In genomic region chr13:96090240-96091101, GRCh38 we compare ENCODE assay signal across 8 cellular contexts. TPM values are rescaled to one million over a fixed set of nuclear protein-coding genes. Genes with fewer than 3 reads are reported as not detected.
A peak's percentile ranks its signal among the peaks of the same experiment; 100 is the strongest.
DNase-seq lines count a peak whose midpoint lies in the region; ATAC-seq and TF ChIP-seq lines count a peak whose summit lies in the region.

No MANE protein-coding gene starts in this region.

- intact Hi-C loops in breast epithelium (cut with DNase I; ENCODE audit: low total_unique reads): no loop called here
- intact Hi-C loops in left colon (cut with DNase I, micrococcal nuclease): no loop called here
- intact Hi-C loops in vagina (cut with DNase I): no loop called here

- TF ChIP-seq POLR2A in breast epithelium (IDR thresholded peaks at IDR 0.05) (no peak), vagina (IDR thresholded peaks at IDR 0.05) (no peak)

- peak; percentile 26 for ATAC-seq in left colon

- no peak for TF ChIP-seq CTCF in breast epithelium (IDR thresholded peaks at IDR 0.05)
- TF ChIP-seq CTCF in vagina (IDR thresholded peaks at IDR 0.05): no peak

- H3K36me3 ChIP-seq in breast epithelium (no peaks in the 10 kb centered on the region), vagina (no peaks in the 10 kb centered on the region)

- DNase-seq in stimulated activated CD4-positive, alpha-beta T cell treated with anti-CD3 and anti-CD28 coated beads, Interleukin-15, amount 100 ng/mL, for 24 hours: peak; percentile 12
- DNase-seq in stimulated activated CD4-positive, alpha-beta T cell treated with anti-CD3 and anti-CD28 coated beads, Interleukin-4, amount 100 ng/mL, for 24 hours: no peak
- DNase-seq in HK-2 (ENCODE audit: unreplicated experiment): peak; percentile 11
- DNase-seq in breast epithelium (ENCODE audit: low spot score in 2 of 2): no peak
- DNase-seq in left colon: peak in 1 of 2 donors; percentile 7
- no peak for DNase-seq in vagina (ENCODE audit: extremely low spot score in 2 of 2)
- DNase-seq in GDM1 (lab: John Stamatoyannopoulos, UW): no peak
- DNase-seq in stimulated activated CD4-positive, alpha-beta T cell treated with anti-CD3 and anti-CD28 coated beads, Interleukin-4, amount 100 ng/mL, for 1 hour: no peak

- H3K27me3 ChIP-seq in breast epithelium (peaks cover 0 to 71% of the 10 kb centered on the region in 2 donors), vagina (peaks cover 10% of the 10 kb centered on the region)

- no peaks in the 10 kb centered on the region for H3K9me3 ChIP-seq in breast epithelium
- H3K9me3 ChIP-seq in vagina: no peaks in the 10 kb centered on the region

- H3K27ac ChIP-seq in breast epithelium (no peak overlapping the region), vagina (no peak overlapping the region)

- H3K4me1 ChIP-seq in breast epithelium (no peaks in the 10 kb centered on the region), vagina (peaks cover 15% of the 10 kb centered on the region)

- peak overlapping the region; percentile 45 to 67 (median 46) for H3K4me3 ChIP-seq in breast epithelium
- H3K4me3 ChIP-seq in vagina: peak overlapping the region; percentile 29 to 46

RNA-seq across cellular contexts. Expression of gene HS6ST3, which starts 0.6 kb away (rescaled TPM):
- total RNA-seq in breast epithelium (1 to 10 TPM in 1 of 3 donors, under 1 TPM in 2; under 0.01 to 1.3 (median 0.59) TPM), left colon (under 1 TPM in 1 of 2 donors, not detected in 1; 0.08 TPM), vagina (0.49 TPM)

RNA-seq across cellular contexts. Expression of gene UGGT2, which starts 37.3 kb away (rescaled TPM):
- total RNA-seq in breast epithelium (10 to 100 TPM; 65.3 to 70.7 (median 67.2) TPM), left colon (10 to 100 TPM; 17.2 to 19.2 TPM), vagina (33.4 TPM)

Comparison
In these comparisons a context has a peak if more than half of its experiments do, and no peak if none do; other contexts are left out.
1. DNase-seq: peak in stimulated activated CD4-positive, alpha-beta T cell treated with anti-CD3 and anti-CD28 coated beads, Interleukin-15, amount 100 ng/mL, for 24 hours (single experiment) and HK-2 (single experiment); none in stimulated activated CD4-positive, alpha-beta T cell treated with anti-CD3 and anti-CD28 coated beads, Interleukin-4, amount 100 ng/mL, for 24 hours (single experiment), breast epithelium (0 of 2), vagina (0 of 2), GDM1 (single experiment) and stimulated activated CD4-positive, alpha-beta T cell treated with anti-CD3 and anti-CD28 coated beads, Interleukin-4, amount 100 ng/mL, for 1 hour (single experiment).